ENCODE assay signal across 17 cellular contexts in genomic region chr9:106621299-106621920, GRCh38.
A peak's percentile ranks its signal among the peaks of the same experiment; 100 is the strongest.
DNase-seq lines count a peak whose midpoint lies in the region; ATAC-seq and TF ChIP-seq lines count a peak whose summit lies in the region.
"Had no signal": no experiment of that assay in that cellular context is flagged by ENCODE, and none has a peak within 500 bp of the region (broad histone marks: within the 10 kb centered on the region; RNA-seq: fewer than 3 reads in every experiment).

No MANE protein-coding gene starts in this region.

- H3K36me3 ChIP-seq in GM23248 (ENCODE audit: low read depth) = no peaks in the 10 kb centered on the region
- H3K36me3 ChIP-seq in adipocyte (ENCODE audit: control insufficient read depth, insufficient read depth, low read length, severe bottlenecking) = no peaks in the 10 kb centered on the region
- H3K36me3 ChIP-seq in psoas muscle (ENCODE audit: insufficient read depth in 1 of 2, low read depth in 1 of 2) = no peaks in the 10 kb centered on the region
- H3K36me3 ChIP-seq: left ventricle myocardium inferior, neutrophil had no signal

- no peak overlapping the region for H3K4me2 ChIP-seq in GM23248 (ENCODE audit: unreplicated experiment)

- no peak overlapping the region for H3K4me3 ChIP-seq in GM23248
- H3K4me3 ChIP-seq in adipocyte (ENCODE audit: low read length) = peak overlapping the region; percentile 59
- peak overlapping the region; percentile 44 for H3K4me3 ChIP-seq in psoas muscle
- H3K4me3 ChIP-seq: K562, left ventricle myocardium inferior had no signal

- 3 to 4% methylated on average over 13 of the region's 13 CpGs for WGBS in GM23248 (ENCODE audit: low coverage in 1 of 2, low lambda C conversion rate in 2 of 2, missing lambda C conversion rate in 2 of 2), 2 experiments
- 26 to 34% (median 26%) methylated on average over 13 of the region's 13 CpGs for WGBS in psoas muscle, 3 donors

- H4K20me1 ChIP-seq in GM23248 (ENCODE audit: insufficient read depth) = no peaks in the 10 kb centered on the region

- no peaks in the 10 kb centered on the region for H3K9me3 ChIP-seq in GM23248 (ENCODE audit: low read depth)
- H3K9me3 ChIP-seq in adipocyte (ENCODE audit: control insufficient read depth, low read length) = no peaks in the 10 kb centered on the region
- no peaks in the 10 kb centered on the region for H3K9me3 ChIP-seq in psoas muscle
- H3K9me3 ChIP-seq: left ventricle myocardium inferior, neutrophil had no signal

- no peak for TF ChIP-seq CTCF in psoas muscle (IDR thresholded peaks at IDR 0.05)

- in situ Hi-C loops in GM23248 (cut with MboI) = no loop called here

- H3K4me1 ChIP-seq in GM23248 (ENCODE audit: insufficient read depth) (no peaks in the 10 kb centered on the region), adipocyte (ENCODE audit: control insufficient read depth, insufficient read depth, low read length) (peaks cover 3% of the 10 kb centered on the region), psoas muscle (peaks cover 3% of the 10 kb centered on the region)

- H2AFZ ChIP-seq in GM23248 = no peak overlapping the region

- intact Hi-C loops in psoas muscle (cut with DNase I) = no loop called here

- ATAC-seq in psoas muscle (peak in 1 of 4 donors; percentile 40), HG03442 (IDR thresholded peaks at IDR 0.05; ENCODE audit: unreplicated experiment) (no peak)
- ATAC-seq: activated naive CD8-positive, alpha-beta T cell treated with anti-CD3 and anti-CD28 coated beads, Interleukin-2, amount 50 U/mL, for 24 hours; K562 had no signal

- H3K79me2 ChIP-seq in GM23248 (ENCODE audit: insufficient read depth) = no peaks in the 10 kb centered on the region

- H3K27ac ChIP-seq in GM23248 = no peak overlapping the region
- H3K27ac ChIP-seq in psoas muscle = no peak overlapping the region
- H3K27ac ChIP-seq: left ventricle myocardium inferior, neutrophil had no signal

- DNase-seq in GM23248 (peak; percentile 6), adipocyte (ENCODE audit: low read depth) (peak; percentile 48), iPS DF 19.7 (ENCODE audit: low read depth, low spot score) (peak; percentile 30), psoas muscle (no peak), SIG-M5 treated with dmso at 0.1 percent for 504 hours (lab: John Stamatoyannopoulos, UW; ENCODE audit: unreplicated experiment) (no peak), kidney glomerular epithelial cell (lab: John Stamatoyannopoulos, UW) (no peak), NOMO-1 (lab: John Stamatoyannopoulos, UW; ENCODE audit: unreplicated experiment in 2 of 2) (no peak)
- DNase-seq: activated CD4-positive, alpha-beta T cell treated with anti-CD3 and anti-CD28 coated beads for 1 hour; activated naive CD8-positive, alpha-beta T cell treated with anti-CD3 and anti-CD28 coated beads, Interleukin-2, amount 50 U/mL, for 24 hours; activated T-cell treated with anti-CD3 and anti-CD28 coated beads, Interleukin-2, amount 50 U/mL, for 1 hour; DMS79 treated with DMSO at 0.1 percent for 48 hours; left ventricle myocardium inferior; OCI-M1; stimulated activated CD4-positive, alpha-beta T cell treated with anti-CD3 and anti-CD28 coated beads, Interleukin-2, amount 100 ng/mL, for 24 hours had no signal

- H3K9ac ChIP-seq in GM23248 = no peak overlapping the region
- no peak overlapping the region for H3K9ac ChIP-seq in adipocyte (ENCODE audit: low read length)

- H3K9me2 ChIP-seq in GM23248 (ENCODE audit: insufficient read depth) = no peaks in the 10 kb centered on the region

- no peaks in the 10 kb centered on the region for H3K27me3 ChIP-seq in GM23248 (replicated peaks; ENCODE audit: insufficient read depth)
- peaks cover 10% of the 10 kb centered on the region for H3K27me3 ChIP-seq in adipocyte (replicated peaks; ENCODE audit: control insufficient read depth, insufficient read depth, low read length)
- no peaks in the 10 kb centered on the region for H3K27me3 ChIP-seq in psoas muscle (ENCODE audit: insufficient read depth in 3 of 3, low read length in 2 of 3)
- H3K27me3 ChIP-seq: neutrophil had no signal

- no peaks in the 10 kb centered on the region for H3F3A ChIP-seq in GM23248 (ENCODE audit: insufficient read depth)

Comparison
In these comparisons a context has a peak if more than half of its experiments do, and no peak if none do; other contexts are left out.
1. DNase-seq: peak in GM23248 (single experiment), adipocyte (single experiment) and iPS DF 19.7 (single experiment); none in psoas muscle (0 of 2), SIG-M5 treated with dmso at 0.1 percent for 504 hours (single experiment), kidney glomerular epithelial cell (single experiment) and NOMO-1 (0 of 2).